In the genomic region with DNA sequence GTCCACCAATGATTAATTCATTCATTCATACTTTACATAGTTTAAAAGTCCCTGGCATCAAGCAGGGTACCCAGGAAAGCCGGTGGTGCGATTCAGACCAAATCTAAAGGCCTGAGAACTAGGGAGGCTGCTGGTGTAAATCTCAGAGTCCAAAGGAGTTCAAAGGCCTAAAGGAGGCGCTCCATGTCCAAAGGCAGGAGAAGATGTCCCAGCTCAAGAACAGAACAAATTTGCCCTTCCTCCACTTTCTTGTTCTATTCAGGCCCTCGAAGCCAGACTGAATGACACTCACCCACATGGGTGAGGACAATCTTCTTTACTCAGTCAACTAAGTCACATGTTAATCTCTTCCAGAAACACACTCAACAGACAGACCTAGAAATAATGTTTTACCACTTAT, we compare ENCODE assay signal across 1 cellular context.
A peak's percentile ranks its signal among the peaks of the same experiment; 100 is the strongest.
TF ChIP-seq lines count a peak whose summit lies in the region.

No MANE protein-coding gene starts in this region.

TF ChIP-seq in HepG2, 621 proteins besides CTCF, POLR2A, EP300 and RAD21:
- TF ChIP-seq, protein P1, sequence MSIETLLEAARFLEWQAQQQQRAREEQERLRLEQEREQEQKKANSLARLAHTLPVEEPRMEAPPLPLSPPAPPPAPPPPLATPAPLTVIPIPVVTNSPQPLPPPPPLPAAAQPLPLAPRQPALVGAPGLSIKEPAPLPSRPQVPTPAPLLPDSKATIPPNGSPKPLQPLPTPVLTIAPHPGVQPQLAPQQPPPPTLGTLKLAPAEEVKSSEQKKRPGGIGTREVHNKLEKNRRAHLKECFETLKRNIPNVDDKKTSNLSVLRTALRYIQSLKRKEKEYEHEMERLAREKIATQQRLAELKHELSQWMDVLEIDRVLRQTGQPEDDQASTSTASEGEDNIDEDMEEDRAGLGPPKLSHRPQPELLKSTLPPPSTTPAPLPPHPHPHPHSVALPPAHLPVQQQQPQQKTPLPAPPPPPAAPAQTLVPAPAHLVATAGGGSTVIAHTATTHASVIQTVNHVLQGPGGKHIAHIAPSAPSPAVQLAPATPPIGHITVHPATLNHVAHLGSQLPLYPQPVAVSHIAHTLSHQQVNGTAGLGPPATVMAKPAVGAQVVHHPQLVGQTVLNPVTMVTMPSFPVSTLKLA (IDR thresholded peaks at IDR 0.05), result peak; percentile 52
- TF ChIP-seq RFXAP (CRISPR knock-in tag; IDR thresholded peaks at IDR 0.05; ENCODE audit: borderline replicate concordance), result no peak
